Comparison of ENCODE assay signal across 1 cellular context in genomic region chr9:84554069-84554659, GRCh38.
TF ChIP-seq lines count a peak whose summit lies in the region.

No MANE protein-coding gene starts in this region.

TF ChIP-seq in GM23338, 12 proteins besides CTCF, POLR2A, EP300 and RAD21 (continued from another document):
- no peak for TF ChIP-seq ZNF462 (CRISPR knock-in tag; IDR thresholded peaks at IDR 0.05)
- TF ChIP-seq CREB1 (CRISPR knock-in tag; IDR thresholded peaks at IDR 0.05; ENCODE audit: low read depth) = no peak
- no peak for TF ChIP-seq EZH2 (IDR thresholded peaks at IDR 0.05; ENCODE audit: low read depth, unreplicated experiment)
- TF ChIP-seq STAT1 (IDR thresholded peaks at IDR 0.05; ENCODE audit: unreplicated experiment) = no peak
- TF ChIP-seq REST (IDR thresholded peaks at IDR 0.05; ENCODE audit: unreplicated experiment) = no peak
- no peak for TF ChIP-seq NANOG (IDR thresholded peaks at IDR 0.05; ENCODE audit: borderline replicate concordance)
